8 cellular contexts compared by ENCODE assay signal in the genomic region with DNA sequence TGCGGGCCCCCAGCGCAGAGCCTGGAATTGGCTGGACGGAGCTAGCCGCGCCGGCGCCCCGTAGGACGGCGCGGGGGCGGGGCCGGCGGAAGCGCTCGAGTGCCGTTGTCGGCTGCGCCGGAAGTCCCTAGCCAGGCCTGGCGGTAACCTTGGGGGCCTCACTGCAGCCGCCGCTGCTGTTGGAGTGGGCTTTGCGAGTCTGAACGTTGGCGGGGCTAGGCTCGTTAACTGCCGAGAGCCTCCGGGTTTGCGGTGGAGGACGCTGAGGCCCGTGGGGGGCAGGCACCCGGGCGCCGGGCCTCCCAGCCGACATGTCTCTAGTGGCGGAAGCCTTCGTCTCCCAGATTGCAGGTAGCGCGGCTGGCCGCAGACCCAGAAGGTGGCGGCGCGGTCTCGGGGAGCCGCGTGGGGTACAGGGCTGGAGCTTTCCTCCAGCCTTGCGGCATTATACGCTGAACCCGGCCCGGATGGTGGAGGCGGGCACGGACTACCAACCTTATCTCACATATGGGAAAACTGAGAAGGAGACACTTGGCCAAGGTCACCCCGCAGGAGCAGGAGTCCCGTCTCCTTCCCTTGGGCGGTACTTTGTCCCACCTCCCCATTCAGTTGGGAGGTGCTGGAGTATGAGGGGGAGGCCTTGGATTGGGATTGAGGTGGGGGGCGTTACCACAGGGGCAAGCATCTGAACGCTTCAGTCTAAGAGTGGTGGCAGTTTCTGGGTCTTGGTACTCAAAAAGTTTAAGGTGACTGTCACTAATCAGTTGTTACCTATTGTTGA. TPM values are rescaled to one million over a fixed set of nuclear protein-coding genes. Genes with fewer than 3 reads are reported as not detected.
DNase-seq lines count a peak whose midpoint lies in the region; ATAC-seq and TF ChIP-seq lines count a peak whose summit lies in the region.

A gene (plus strand): TSS at position 124 of the 781 bp plus-strand sequence. CDS start 188 bp downstream, at position 312.

- H3K9ac ChIP-seq in adipocyte (ENCODE audit: low read length): peak within 1 kb of the TSS; percentile 95

- peak; percentile 31 for TF ChIP-seq CTCF in GM12875 (IDR thresholded peaks at IDR 0.05; ENCODE audit: borderline replicate concordance, insufficient read depth, low read depth, low read length)
- peak in 4 of 12 donors; percentile 21 to 36 (median 28) for TF ChIP-seq CTCF in heart left ventricle (IDR thresholded peaks at IDR 0.05)
- peak; percentile 12 for TF ChIP-seq CTCF in progenitor cell of endocrine pancreas (IDR thresholded peaks at IDR 0.05; ENCODE audit: unreplicated experiment)

- DNase-seq in NCI-H128 (lab: John Stamatoyannopoulos, UW; ENCODE audit: unreplicated experiment) (peak; percentile 46), T follicular helper cell (ENCODE audit: low read depth) (peak; percentile 47), adipocyte (ENCODE audit: low read depth) (peak; percentile 88), heart left ventricle (peak; percentile 78 to 88 (median 82)), progenitor cell of endocrine pancreas (ENCODE audit: low spot score, unreplicated experiment) (peak; percentile 65)

- peak within 1 kb of the TSS; percentile 77 for H3K4me3 ChIP-seq in GM12875 (ENCODE audit: low read depth, low read length)
- peak within 1 kb of the TSS; percentile 89 for H3K4me3 ChIP-seq in adipocyte (ENCODE audit: low read length)
- H3K4me3 ChIP-seq in heart left ventricle: peak within 1 kb of the TSS; percentile 59 to 98 (median 94)
- peak within 1 kb of the TSS; percentile 79 for H3K4me3 ChIP-seq in urinary bladder (ENCODE audit: low read depth, low read length)

- ATAC-seq in HG02678 (IDR thresholded peaks at IDR 0.05; ENCODE audit: unreplicated experiment): peak; percentile 97
- ATAC-seq in heart left ventricle: peak; percentile 93 to 100 (median 99)

- no peaks in the 10 kb centered on the region for H3K9me3 Mint-ChIP-seq in progenitor cell of endocrine pancreas (ENCODE audit: low read depth)

- H3K27ac Mint-ChIP-seq in progenitor cell of endocrine pancreas: peak within 1 kb of the TSS; percentile 94

- intact Hi-C loops in heart left ventricle (cut with DNase I): loop anchor here in 6 of 10 donors (5.0 to 10.0 kb wide), 6 partner anchors 95 to 285 kb away; a partner anchor contains a TSS

- H3K36me3 ChIP-seq in adipocyte (ENCODE audit: control insufficient read depth, insufficient read depth, low read length, severe bottlenecking) (peaks cover 3% of the 10 kb centered on the region), heart left ventricle (no peaks in the 10 kb centered on the region), urinary bladder (ENCODE audit: insufficient read depth) (no peaks in the 10 kb centered on the region)

- H3K4me1 Mint-ChIP-seq in progenitor cell of endocrine pancreas (ENCODE audit: low read depth): peaks cover 5% of the 10 kb centered on the region

- H3K4me1 ChIP-seq in adipocyte (ENCODE audit: control insufficient read depth, insufficient read depth, low read length) (peaks cover 7% of the 10 kb centered on the region), heart left ventricle (peaks cover 0 to 38% (median 13%) of the 10 kb centered on the region in 12 donors), urinary bladder (ENCODE audit: insufficient read depth) (peaks cover 2% of the 10 kb centered on the region)

- peaks cover 9% of the 10 kb centered on the region for H3K27me3 Mint-ChIP-seq in progenitor cell of endocrine pancreas

- H3K4me3 Mint-ChIP-seq in progenitor cell of endocrine pancreas (ENCODE audit: low read depth): peak within 1 kb of the TSS; percentile 93

- peak within 1 kb of the TSS; percentile 79 to 96 (median 92) for H3K27ac ChIP-seq in heart left ventricle
- H3K27ac ChIP-seq in urinary bladder (ENCODE audit: low read depth): peak within 1 kb of the TSS; percentile 89

- no peaks in the 10 kb centered on the region for H3K36me3 Mint-ChIP-seq in progenitor cell of endocrine pancreas (ENCODE audit: insufficient read depth)

- 0 to 1% (median 0%) methylated on average over 34 to 58 of the region's 58 CpGs for WGBS in heart left ventricle, 4 donors
- WGBS in urinary bladder: under 1% methylated on average over 58 of the region's 58 CpGs

- TF ChIP-seq POLR2A in heart left ventricle (IDR thresholded peaks at IDR 0.05): peak in 1 of 2 donors; percentile 67

- H3K27me3 ChIP-seq in adipocyte (replicated peaks; ENCODE audit: control insufficient read depth, insufficient read depth, low read length) (no peaks in the 10 kb centered on the region), heart left ventricle (no peaks in the 10 kb centered on the region)

- H3K9me3 ChIP-seq in adipocyte (ENCODE audit: control insufficient read depth, low read length) (no peaks in the 10 kb centered on the region), heart left ventricle (no peaks in the 10 kb centered on the region)

RNA-seq across cellular contexts. Expression of the gene that starts here (rescaled TPM):
- total RNA-seq in heart left ventricle (10 to 100 TPM; 37.6 to 57.8 (median 43.2) TPM), progenitor cell of endocrine pancreas (30.9 and 33.4 TPM in 2 replicates), urinary bladder (18.3 TPM)
- polyA plus RNA-seq in heart left ventricle (10 to 100 TPM; 74.4 to 79.7 TPM), urinary bladder (36.6 TPM)

Comparison
In these comparisons a context has a peak if more than half of its experiments do, and no peak if none do; other contexts are left out.
1. Peak in every context shown above with its lines: DNase-seq, ATAC-seq, H3K4me3 ChIP-seq and H3K27ac ChIP-seq.